17 cellular contexts compared by ENCODE assay signal in genomic region chr2:69070987-69071386, GRCh38. TPM values are rescaled to one million over a fixed set of nuclear protein-coding genes. Genes with fewer than 3 reads are reported as not detected.
DNase-seq lines count a peak whose midpoint lies in the region; ATAC-seq, FAIRE-seq and TF ChIP-seq lines count a peak whose summit lies in the region.
"Had no signal": no experiment of that assay in that cellular context is flagged by ENCODE, and none has a peak within 500 bp of the region (broad histone marks: within the 10 kb centered on the region; RNA-seq: fewer than 3 reads in every experiment).

No MANE protein-coding gene starts in this region.

- H3K4me1 Mint-ChIP-seq in activated CD4-positive, alpha-beta T cell treated with anti-CD3 and anti-CD28 coated beads for 36 hours = no peaks in the 10 kb centered on the region
- H3K4me1 Mint-ChIP-seq: CD4-positive, alpha-beta memory T cell; IgD-negative memory B cell had no signal

- no peak for ATAC-seq in K562
- no peak for ATAC-seq in activated CD4-positive, alpha-beta T cell treated with anti-CD3 and anti-CD28 coated beads for 36 hours

- H3K79me2 ChIP-seq in K562 (ENCODE audit: control insufficient read depth, insufficient read depth, low read length) = no peaks in the 10 kb centered on the region
- peaks cover 38% of the 10 kb centered on the region for H3K79me2 ChIP-seq in smooth muscle cell (ENCODE audit: low read depth)

- CTCF ChIA-PET in K562 (lab: Yijun Ruan, JAX; ENCODE audit: low intra/inter-chr PET ratio) = no interaction called here
- CTCF ChIA-PET in activated CD4-positive, alpha-beta T cell treated with anti-CD3 and anti-CD28 coated beads for 36 hours (lab: Charles Lee) = no interaction called here

- H3K27me3 ChIP-seq in K562 (ENCODE audit: control insufficient read depth in 2 of 2, insufficient read depth in 2 of 2, low read length in 2 of 2) = peaks cover 3% of the 10 kb centered on the region in 2 experiments; a peak in 2 of 5 replicates
- H3K27me3 ChIP-seq in smooth muscle cell (ENCODE audit: low read depth) = no peaks in the 10 kb centered on the region
- H3K27me3 ChIP-seq in effector memory CD4-positive, alpha-beta T cell (replicated peaks; ENCODE audit: control insufficient read depth, insufficient read depth, low read length, poor library complexity, severe bottlenecking) = no peaks in the 10 kb centered on the region
- H3K27me3 ChIP-seq: BE2C had no signal

- no peak overlapping the region for H3K4me3 Mint-ChIP-seq in activated CD4-positive, alpha-beta T cell treated with anti-CD3 and anti-CD28 coated beads for 36 hours
- H3K4me3 Mint-ChIP-seq: CD4-positive, alpha-beta memory T cell; IgD-negative memory B cell had no signal

- POLR2A ChIA-PET in K562 (lab: Yijun Ruan, JAX) = interaction anchor here (0.6 kb wide), 1 partner anchor 9 kb away, joined by 4 read pairs; no protein-coding TSS in a partner anchor
- POLR2A ChIA-PET in activated CD4-positive, alpha-beta T cell treated with anti-CD3 and anti-CD28 coated beads for 36 hours (lab: Charles Lee) = no interaction called here

- H3K36me3 ChIP-seq in K562 (ENCODE audit: control insufficient read depth, insufficient read depth, low read length) (no peaks in the 10 kb centered on the region), smooth muscle cell (ENCODE audit: low read depth) (peaks cover 11% of the 10 kb centered on the region)
- H3K36me3 ChIP-seq in effector memory CD4-positive, alpha-beta T cell (ENCODE audit: control insufficient read depth, insufficient read depth, low read length) = no peaks in the 10 kb centered on the region
- H3K36me3 ChIP-seq: BE2C had no signal

- no peak overlapping the region for H3K4me3 ChIP-seq in K562
- H3K4me3 ChIP-seq in smooth muscle cell = no peak overlapping the region
- no peak overlapping the region for H3K4me3 ChIP-seq in effector memory CD4-positive, alpha-beta T cell (ENCODE audit: insufficient read depth, low read depth, low read length, poor library complexity, severe bottlenecking)

- no peaks in the 10 kb centered on the region for H3K9me1 ChIP-seq in K562 (ENCODE audit: control insufficient read depth, insufficient read depth, low read length)

- H3K9me3 ChIP-seq in K562 (replicated peaks; ENCODE audit: control insufficient read depth, insufficient read depth, low read depth, low read length) (no peaks in the 10 kb centered on the region), smooth muscle cell (replicated peaks; ENCODE audit: low read depth) (no peaks in the 10 kb centered on the region)
- no peaks in the 10 kb centered on the region for H3K9me3 ChIP-seq in effector memory CD4-positive, alpha-beta T cell (ENCODE audit: control insufficient read depth, low read length)
- H3K9me3 ChIP-seq: BE2C had no signal

- no peaks in the 10 kb centered on the region for H3K4me1 ChIP-seq in K562 (replicated peaks in 1 of 2; ENCODE audit: control insufficient read depth in 2 of 2, insufficient read depth in 2 of 2, low read length in 2 of 2)
- H3K4me1 ChIP-seq in smooth muscle cell (ENCODE audit: low read depth) = no peaks in the 10 kb centered on the region
- no peaks in the 10 kb centered on the region for H3K4me1 ChIP-seq in effector memory CD4-positive, alpha-beta T cell (ENCODE audit: control insufficient read depth, insufficient read depth, low read length, poor library complexity, severe bottlenecking)
- H3K4me1 ChIP-seq: BE2C had no signal

- TF ChIP-seq EP300 in K562 (IDR thresholded peaks at IDR 0.05; ENCODE audit: low read length) = no peak

- peaks cover 17% of the 10 kb centered on the region for H3K27me3 Mint-ChIP-seq in activated CD4-positive, alpha-beta T cell treated with anti-CD3 and anti-CD28 coated beads for 36 hours

- no peak for TF ChIP-seq POLR2A in K562 (conservative IDR thresholded peaks at IDR 0.05)

- H3F3A ChIP-seq in smooth muscle cell (ENCODE audit: low read depth) = peaks cover 64% of the 10 kb centered on the region

- H3K27ac ChIP-seq in K562 (ENCODE audit: extremely low read depth, low read depth, low read length) (no peak overlapping the region), smooth muscle cell (ENCODE audit: low read depth) (peak overlapping the region; percentile 53)
- no peak overlapping the region for H3K27ac ChIP-seq in effector memory CD4-positive, alpha-beta T cell (ENCODE audit: insufficient read depth, low read length, poor library complexity, severe bottlenecking)
- H3K27ac ChIP-seq: C4-2B had no signal

- WGBS in K562 (ENCODE audit: insufficient coverage, low coverage, missing lambda C conversion rate) = 4% methylated on average over 2 of the region's 2 CpGs
- WGBS in smooth muscle cell (ENCODE audit: low lambda C conversion rate) = 100% methylated on average over 2 of the region's 2 CpGs

- no TSS peak for BruUV-seq in K562 (replicated peaks; lab: Mats Ljungman, UMichigan)

- in situ Hi-C loops in K562 (cut with MboI) = no loop called here

- DNase-seq in GM19239 (ENCODE audit: insufficient read length, low spot score) (no peak), K562 (ENCODE audit: extremely low read depth in 1 of 4, low spot score in 3 of 4) (no peak), smooth muscle cell (lab: John Stamatoyannopoulos, UW; ENCODE audit: unreplicated experiment) (no peak), NCI-H1417 treated with DMSO at 0.1 percent for 48 hours (lab: John Stamatoyannopoulos, UW) (no peak)
- no peak for DNase-seq in effector memory CD4-positive, alpha-beta T cell
- no peak for DNase-seq in activated CD4-positive, alpha-beta T cell treated with anti-CD3 and anti-CD28 coated beads for 36 hours
- no peak for DNase-seq in effector CD4-positive, alpha-beta T cell
- DNase-seq: BE2C; CD4-positive, alpha-beta memory T cell; COR-L47; DND-41; GDM1; H7 had no signal

- H3K4me2 ChIP-seq in K562 (ENCODE audit: insufficient read depth, low read length) = no peak overlapping the region
- no peak overlapping the region for H3K4me2 ChIP-seq in smooth muscle cell

- H4K20me1 ChIP-seq in K562 (replicated peaks; ENCODE audit: control insufficient read depth, insufficient read depth, low read length) (no peaks in the 10 kb centered on the region), smooth muscle cell (ENCODE audit: low read depth) (peaks cover 24% of the 10 kb centered on the region)

- no peak overlapping the region for H3K27ac Mint-ChIP-seq in activated CD4-positive, alpha-beta T cell treated with anti-CD3 and anti-CD28 coated beads for 36 hours
- H3K27ac Mint-ChIP-seq: CD4-positive, alpha-beta memory T cell; IgD-negative memory B cell had no signal

- FAIRE-seq in GM19239 (lab: Jason Lieb, UNC) (peak; percentile 40), K562 (lab: Jason Lieb, UNC) (no peak)
- FAIRE-seq: A204.1, GM12892 had no signal

- intact Hi-C loops in K562 (cut with micrococcal nuclease) = no loop called here
- intact Hi-C loops in activated CD4-positive, alpha-beta T cell treated with anti-CD3 and anti-CD28 coated beads for 36 hours (cut with DNase I, micrococcal nuclease) = no loop called here

- TF ChIP-seq CTCF in K562 (IDR thresholded peaks at IDR 0.05 in 2 of 3, conservative IDR thresholded peaks at IDR 0.05 in 1 of 3; ENCODE audit: insufficient read depth in 2 of 3, low read depth in 1 of 3, low read length in 3 of 3) (no peak), smooth muscle cell (IDR thresholded peaks at IDR 0.05; ENCODE audit: borderline replicate concordance, insufficient read depth, poor library complexity, severe bottlenecking) (no peak)

- no peak for TF ChIP-seq RAD21 in K562 (CRISPR knock-in tag; conservative IDR thresholded peaks at IDR 0.05 in 1 of 2, IDR thresholded peaks at IDR 0.05 in 1 of 2)

- H2AFZ ChIP-seq in K562 (ENCODE audit: low read depth, low read length) (no peak overlapping the region), smooth muscle cell (ENCODE audit: low read depth) (no peak overlapping the region)

- H3K9ac ChIP-seq in K562 (ENCODE audit: insufficient read depth in 1 of 2, low read depth in 2 of 2, low read length in 2 of 2) (no peak overlapping the region), smooth muscle cell (ENCODE audit: low read depth) (no peak overlapping the region)

- no peaks in the 10 kb centered on the region for H3K36me3 Mint-ChIP-seq in activated CD4-positive, alpha-beta T cell treated with anti-CD3 and anti-CD28 coated beads for 36 hours (ENCODE audit: low read depth)
- H3K36me3 Mint-ChIP-seq: CD4-positive, alpha-beta memory T cell; IgD-negative memory B cell had no signal

- no peaks in the 10 kb centered on the region for H3K9me3 Mint-ChIP-seq in activated CD4-positive, alpha-beta T cell treated with anti-CD3 and anti-CD28 coated beads for 36 hours (ENCODE audit: low read depth)
- H3K9me3 Mint-ChIP-seq: IgD-negative memory B cell had no signal

TF ChIP-seq in K562, 482 proteins besides CTCF, POLR2A, EP300 and RAD21 (continues in another document):
- no peak for TF ChIP-seq ZNF511 (CRISPR knock-in tag; IDR thresholded peaks at IDR 0.05)

RNA-seq across cellular contexts. Expression of gene ANTXR1, which starts 58.0 kb away (rescaled TPM):
- total RNA-seq in K562 (2011; cell fraction: chromatin; rRNA removed; ENCODE audit: low replicate concordance) = 0.58 and 0.74 TPM in 2 replicates
- 0.79 TPM in 1 of 2 replicates, not detected in the other for total RNA-seq in K562 (2011; cell fraction: nucleolus; rRNA removed)
- 0.73 and 0.76 TPM in 2 replicates for total RNA-seq in K562 (2011; cell fraction: nucleoplasm; rRNA removed)
- total RNA-seq in K562 (2014; rRNA removed) (0.45 and 1.00 TPM in 2 replicates), K562 (2014; rRNA removed; fragmentation: Illumina TruSeq; extraction: Trizol) (0.33 and 0.35 TPM in 2 replicates), K562 (2015; rRNA removed; fragmentation: Illumina TruSeq; extraction: Trizol) (0.41 and 0.54 TPM in 2 replicates), K562 (2021) (0.87 and 0.98 TPM in 2 replicates), smooth muscle cell (292 and 302 TPM in 2 replicates)
- polyA plus RNA-seq in K562 (2011; rRNA removed) (0.13 and 0.19 TPM in 2 replicates), K562 (2014; fragmentation: Illumina TruSeq; extraction: Trizol) (0.24 and 0.58 TPM in 2 replicates), K562 (2014; fragmentation: Nextera tagmentation; extraction: Ambion mirVana) (under 1 TPM; 0.07 to 0.15 TPM), K562 (2014; rRNA removed) (0.23 and 0.62 TPM in 2 replicates), smooth muscle cell (230 and 309 TPM in 2 replicates)
- 0.04 and 0.10 TPM in 2 replicates for polyA plus RNA-seq in K562 (2011; cell fraction: cytosol; rRNA removed)
- 0.41 and 0.46 TPM in 2 replicates for polyA plus RNA-seq in K562 (2011; cell fraction: nucleus; rRNA removed)
- polyA plus RNA-seq in K562 (2012) = 1.1 and 2.5 TPM in 2 replicates
- polyA minus RNA-seq in K562 (2011; rRNA and poly(A)+ RNA removed) = 0.18 TPM in 2 replicates
- 0.55 TPM in 1 of 2 replicates, not detected in the other for polyA minus RNA-seq in K562 (2011; cell fraction: cytosol; rRNA and poly(A)+ RNA removed)
- 0.22 and 0.94 TPM in 2 replicates for polyA minus RNA-seq in K562 (2011; cell fraction: nucleus; rRNA and poly(A)+ RNA removed)
- total RNA-seq in activated CD4-positive, alpha-beta T cell treated with anti-CD3 and anti-CD28 coated beads for 36 hours = under 1 TPM in 1 of 2 experiments, not detected in 1; 0.32 TPM
- polyA plus RNA-seq: CD4-positive, alpha-beta memory T cell; IgD-negative memory B cell had no signal

Comparison
In these comparisons a context has a peak if more than half of its experiments do, and no peak if none do; other contexts are left out.
1. RNA of gene ANTXR1, which starts 58.0 kb away (total RNA-seq): 292 to 302 TPM in smooth muscle cell; 0.33 to 1.00 TPM in K562 and 0.32 TPM in activated CD4-positive, alpha-beta T cell treated with anti-CD3 and anti-CD28 coated beads for 36 hours; every median in the first group is over 100 times any median in the second.